Comparison of ENCODE assay signal across 21 cellular contexts in genomic region chr5:10557747-10558295, GRCh38.
A peak's percentile ranks its signal among the peaks of the same experiment; 100 is the strongest.
DNase-seq lines count a peak whose midpoint lies in the region; ATAC-seq and TF ChIP-seq lines count a peak whose summit lies in the region.
"Had no signal": no experiment of that assay in that cellular context is flagged by ENCODE, and none has a peak within 500 bp of the region (broad histone marks: within the 10 kb centered on the region; RNA-seq: fewer than 3 reads in every experiment).

No MANE protein-coding gene starts in this region.

- TF ChIP-seq CTCF in WERI-Rb-1 (IDR thresholded peaks at IDR 0.05; ENCODE audit: low read depth, low read length) = no peak

- H3K79me2 ChIP-seq in ACC112 (ENCODE audit: control insufficient read depth, insufficient read depth, low read length, unreplicated experiment) = no peaks in the 10 kb centered on the region

- H2AFZ ChIP-seq in ACC112 (ENCODE audit: low read length, unreplicated experiment) = no peak overlapping the region

- H3K36me3 ChIP-seq in ACC112 (ENCODE audit: insufficient read depth, low read length) = no peaks in the 10 kb centered on the region
- no peaks in the 10 kb centered on the region for H3K36me3 ChIP-seq in WERI-Rb-1
- H3K36me3 ChIP-seq: SJCRH30, transverse colon had no signal

- peak overlapping the region; percentile 16; the same call in 1 of the 2 replicates for H3K27ac ChIP-seq in ACC112 (ENCODE audit: low read depth, low read length)
- peak overlapping the region; percentile 27 for H3K27ac ChIP-seq in WERI-Rb-1
- H3K27ac ChIP-seq: SJCRH30, transverse colon had no signal

- ATAC-seq in HG03354 (IDR thresholded peaks at IDR 0.05; ENCODE audit: poor library complexity, severe bottlenecking, unreplicated experiment) (peak; percentile 24), HG03095 (IDR thresholded peaks at IDR 0.05; ENCODE audit: unreplicated experiment) (no peak), GM21786 (IDR thresholded peaks at IDR 0.05; ENCODE audit: unreplicated experiment) (no peak)
- ATAC-seq: K562 had no signal

- no peak overlapping the region for H3K4me3 ChIP-seq in ACC112 (ENCODE audit: low read depth, low read length)
- no peak overlapping the region for H3K4me3 ChIP-seq in WERI-Rb-1 (ENCODE audit: low read depth, low read length)
- H3K4me3 ChIP-seq: dorsolateral prefrontal cortex, K562, SJCRH30, transverse colon had no signal

- H3K9me3 ChIP-seq in WERI-Rb-1 (ENCODE audit: severe bottlenecking) = no peaks in the 10 kb centered on the region
- H3K9me3 ChIP-seq: SJCRH30, transverse colon had no signal

- H3K27me3 ChIP-seq in ACC112 (ENCODE audit: insufficient read depth, low read length) = no peaks in the 10 kb centered on the region
- H3K27me3 ChIP-seq in WERI-Rb-1 (ENCODE audit: insufficient read depth, low read depth, severe bottlenecking) = no peaks in the 10 kb centered on the region
- H3K27me3 ChIP-seq: SJCRH30 had no signal

- no peak for DNase-seq in WERI-Rb-1
- DNase-seq in kidney glomerular epithelial cell (lab: John Stamatoyannopoulos, UW) = peak; percentile 79
- DNase-seq in foreskin melanocyte = no peak
- DNase-seq in NCI-H524 treated with DMSO at 0.1 percent for 48 hours (lab: John Stamatoyannopoulos, UW) = no peak
- DNase-seq: activated CD4-positive, CD25-positive, alpha-beta regulatory T cell treated with anti-CD3 and anti-CD28 coated beads, Interleukin-2, amount 50 U/mL, for 72 hours; activated effector memory CD4-positive, alpha-beta T cell treated with Interleukin-2 at 50 U/mL for 16 hours; CD4-positive, alpha-beta memory T cell; hypothalamus; kidney; NCI-H187 treated with DMSO at 0.1 percent for 48 hours; NCI-H345; SJCRH30; stimulated activated CD4-positive, alpha-beta T cell treated with anti-CD3 and anti-CD28 coated beads, Interleukin-15, amount 100 ng/mL, for 24 hours; stimulated activated naive CD4-positive, alpha-beta T cell treated with Interleukin-2 at 50 U/mL for 16 hours; transverse colon had no signal

- peaks cover 33% of the 10 kb centered on the region for H3K4me1 ChIP-seq in ACC112 (ENCODE audit: control insufficient read depth, insufficient read depth, low read length, unreplicated experiment)
